Comparison of ENCODE assay signal across 7 cellular contexts in the genomic region with DNA sequence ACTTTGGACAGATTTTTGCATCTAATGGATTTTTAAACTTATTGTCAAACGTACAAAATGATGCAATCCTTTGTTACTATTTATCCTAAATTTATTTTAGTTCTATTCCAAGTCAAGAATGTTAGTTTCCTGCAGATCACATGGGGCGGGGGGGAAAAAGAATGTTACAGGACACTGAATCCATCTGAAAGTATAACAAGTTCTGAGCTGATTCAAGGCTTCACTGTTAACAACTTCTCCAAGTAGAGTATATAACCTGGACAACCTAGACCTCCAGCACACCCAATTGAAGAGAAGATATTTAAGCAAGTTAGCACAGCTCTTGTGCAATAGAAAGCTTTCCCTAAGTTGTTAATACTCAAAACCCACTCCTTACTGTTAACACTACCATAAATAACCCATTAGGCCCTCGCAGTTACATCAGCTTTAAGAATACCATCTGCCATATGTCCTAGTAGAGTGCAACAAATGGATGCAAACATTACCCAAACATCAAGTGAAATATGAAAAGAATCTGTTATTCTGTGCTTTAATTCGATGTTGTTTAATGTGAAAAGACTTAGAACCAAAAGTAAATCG. TPM values are rescaled to one million over a fixed set of nuclear protein-coding genes. Genes with fewer than 3 reads are reported as not detected.
DNase-seq lines count a peak whose midpoint lies in the region; ATAC-seq, FAIRE-seq and TF ChIP-seq lines count a peak whose summit lies in the region.

No MANE protein-coding gene starts in this region.

- TSS peak; percentile 40 for BruUV-seq in MCF 10A (replicated peaks; lab: Mats Ljungman, UMichigan)

- CTCF ChIA-PET in MCF 10A (lab: Yijun Ruan, JAX) = interaction anchor here (0.6 kb wide), 1 partner anchor 38 kb away, joined by 3 read pairs; no protein-coding TSS in a partner anchor

- no peak for TF ChIP-seq CTCF in MCF 10A (IDR thresholded peaks at IDR 0.05; ENCODE audit: unreplicated experiment)
- no peak for TF ChIP-seq CTCF in lower lobe of right lung (IDR thresholded peaks at IDR 0.05)
- TF ChIP-seq CTCF in uterus (IDR thresholded peaks at IDR 0.05) = no peak

- H3K36me3 Mint-ChIP-seq in MCF 10A (ENCODE audit: insufficient read depth, unreplicated experiment) = peaks cover 8% of the 10 kb centered on the region

- ATAC-seq in lower lobe of right lung (peak in 1 of 2 donors; percentile 15), GM21526 (IDR thresholded peaks at IDR 0.05; ENCODE audit: low FRiP score, unreplicated experiment) (no peak), GM19395 (IDR thresholded peaks at IDR 0.05; ENCODE audit: unreplicated experiment) (no peak)

- H3K27ac ChIP-seq in lower lobe of right lung = peak overlapping the region; percentile 94
- H3K27ac ChIP-seq in uterus = peak overlapping the region; percentile 86 to 89

- no peaks in the 10 kb centered on the region for H3K27me3 Mint-ChIP-seq in MCF 10A (ENCODE audit: insufficient read depth, unreplicated experiment)

- DNase-seq in GM19239 (ENCODE audit: insufficient read length, low spot score) = peak; percentile 28
- DNase-seq in NCI-H69 (lab: John Stamatoyannopoulos, UW) = peak; percentile 42
- DNase-seq in MCF 10A (ENCODE audit: unreplicated experiment) = peak; percentile 56
- DNase-seq in lower lobe of right lung = no peak
- no peak for DNase-seq in uterus

- H3K36me3 ChIP-seq in lower lobe of right lung = no peaks in the 10 kb centered on the region
- no peaks in the 10 kb centered on the region for H3K36me3 ChIP-seq in uterus

- H3K4me3 Mint-ChIP-seq in MCF 10A (ENCODE audit: unreplicated experiment) = peak overlapping the region; percentile 88

- intact Hi-C loops in MCF 10A (cut with micrococcal nuclease) (no loop called here), lower lobe of right lung (cut with DNase I) (no loop called here), uterus (cut with DNase I; ENCODE audit: low total_unique reads) (no loop called here)

- no peaks in the 10 kb centered on the region for H3K9me3 Mint-ChIP-seq in MCF 10A (ENCODE audit: unreplicated experiment)

- H3K4me1 Mint-ChIP-seq in MCF 10A (ENCODE audit: insufficient read depth, unreplicated experiment) = peaks cover 8% of the 10 kb centered on the region

- POLR2A ChIA-PET in MCF 10A (lab: Yijun Ruan, JAX) = interaction anchor here (0.6 to 1.8 kb wide), 26 partner anchors 8 to 1444 kb away, joined by 3 to 10 read pairs (median 3); partner anchors contain the start of genes CD164 and SNX3

- H3K27me3 ChIP-seq in lower lobe of right lung (ENCODE audit: low read depth) (no peaks in the 10 kb centered on the region), uterus (no peaks in the 10 kb centered on the region)

- peak overlapping the region; percentile 86 for H3K4me3 ChIP-seq in lower lobe of right lung
- H3K4me3 ChIP-seq in uterus = peak overlapping the region; percentile 69 to 96

- peak overlapping the region; percentile 94 for H3K27ac Mint-ChIP-seq in MCF 10A (ENCODE audit: low read depth, unreplicated experiment)

- H3K4me1 ChIP-seq in lower lobe of right lung (peaks cover 37% of the 10 kb centered on the region), uterus (peaks cover 5 to 8% of the 10 kb centered on the region in 2 donors)

- H3K9me3 ChIP-seq in lower lobe of right lung (no peaks in the 10 kb centered on the region), uterus (no peaks in the 10 kb centered on the region)

- peak; percentile 78 for FAIRE-seq in GM19239 (lab: Jason Lieb, UNC)

- no peak for TF ChIP-seq POLR2A in uterus (IDR thresholded peaks at IDR 0.05)

RNA-seq across cellular contexts. Expression of gene SEC63, which starts 1.3 kb away (rescaled TPM):
- 204 and 264 TPM in 2 replicates for total RNA-seq in MCF 10A (2022)
- total RNA-seq in lower lobe of right lung = 96.5 TPM
- 100 to 1,000 TPM in 1 of 4 donors, 10 to 100 TPM in 3; 24.8 to 134 (median 44.4) TPM for total RNA-seq in uterus

Comparison
In these comparisons a context has a peak if more than half of its experiments do, and no peak if none do; other contexts are left out.
1. DNase-seq: peak in GM19239 (single experiment), NCI-H69 (single experiment) and MCF 10A (single experiment); none in lower lobe of right lung (single experiment) and uterus (0 of 2).